In genomic region chr3:32882603-32883025, GRCh38 we compare ENCODE assay signal across 10 cellular contexts.
DNase-seq lines count a peak whose midpoint lies in the region; ATAC-seq and TF ChIP-seq lines count a peak whose summit lies in the region.
"Had no signal": no experiment of that assay in that cellular context is flagged by ENCODE, and none has a peak within 500 bp of the region (broad histone marks: within the 10 kb centered on the region; RNA-seq: fewer than 3 reads in every experiment).

No MANE protein-coding gene starts in this region.

- peak overlapping the region; percentile 77 for H3K27ac Mint-ChIP-seq in activated naive CD8-positive, alpha-beta T cell treated with anti-CD3 and anti-CD28 coated beads, Interleukin-2, amount 10 ng/mL, durations not matched to agents 7 days and 5 days

- peaks cover 9% of the 10 kb centered on the region for H3K27me3 Mint-ChIP-seq in activated naive CD8-positive, alpha-beta T cell treated with anti-CD3 and anti-CD28 coated beads, Interleukin-2, amount 10 ng/mL, durations not matched to agents 7 days and 5 days

- no peaks in the 10 kb centered on the region for H3K4me1 ChIP-seq in body of pancreas
- H3K4me1 ChIP-seq: left ventricle myocardium inferior had no signal

- peak overlapping the region; percentile 50 for H3K4me3 Mint-ChIP-seq in activated naive CD8-positive, alpha-beta T cell treated with anti-CD3 and anti-CD28 coated beads, Interleukin-2, amount 10 ng/mL, durations not matched to agents 7 days and 5 days

- peaks cover 6% of the 10 kb centered on the region for H3K9me3 Mint-ChIP-seq in activated naive CD8-positive, alpha-beta T cell treated with anti-CD3 and anti-CD28 coated beads, Interleukin-2, amount 10 ng/mL, durations not matched to agents 7 days and 5 days

- 69 to 80% methylated on average over 6 of the region's 6 CpGs for WGBS in body of pancreas, 2 donors

- H3K27me3 ChIP-seq in body of pancreas = no peaks in the 10 kb centered on the region

- H3K27ac ChIP-seq in body of pancreas = no peak overlapping the region
- H3K27ac ChIP-seq: left ventricle myocardium inferior had no signal

- POLR2A ChIA-PET in activated naive CD8-positive, alpha-beta T cell treated with anti-CD3 and anti-CD28 coated beads, Interleukin-2, amount 10 ng/mL, durations not matched to agents 7 days and 5 days (lab: Charles Lee) = interaction anchor here (0.7 to 1.1 kb wide), 2 partner anchors 198 to 416 kb away, joined by 3 to 4 read pairs; partner anchors contain the start of gene CNOT10

- H3K4me1 Mint-ChIP-seq in activated naive CD8-positive, alpha-beta T cell treated with anti-CD3 and anti-CD28 coated beads, Interleukin-2, amount 10 ng/mL, durations not matched to agents 7 days and 5 days = peaks cover 16% of the 10 kb centered on the region

- no peak overlapping the region for H3K4me3 ChIP-seq in body of pancreas
- H3K4me3 ChIP-seq: left ventricle myocardium inferior had no signal

- H3K36me3 Mint-ChIP-seq in activated naive CD8-positive, alpha-beta T cell treated with anti-CD3 and anti-CD28 coated beads, Interleukin-2, amount 10 ng/mL, durations not matched to agents 7 days and 5 days = peaks cover 8% of the 10 kb centered on the region

- TF ChIP-seq POLR2A in body of pancreas (IDR thresholded peaks at IDR 0.05) = no peak

- ATAC-seq in GM18867 (IDR thresholded peaks at IDR 0.05; ENCODE audit: unreplicated experiment) (peak; percentile 95), GM21381 (IDR thresholded peaks at IDR 0.05; ENCODE audit: unreplicated experiment) (peak; percentile 85), HG03103 (IDR thresholded peaks at IDR 0.05; ENCODE audit: low read depth, unreplicated experiment) (peak; percentile 87), body of pancreas (no peak)
- ATAC-seq in activated naive CD8-positive, alpha-beta T cell treated with anti-CD3 and anti-CD28 coated beads, Interleukin-2, amount 10 ng/mL, durations not matched to agents 7 days and 5 days (ENCODE audit: low read depth) = peak; percentile 95

- H3K36me3 ChIP-seq in body of pancreas (replicated peaks in 1 of 2; ENCODE audit: insufficient read depth in 1 of 2, low read depth in 2 of 2) = no peaks in the 10 kb centered on the region
- H3K36me3 ChIP-seq: left ventricle myocardium inferior had no signal

- no peak for TF ChIP-seq CTCF in body of pancreas (IDR thresholded peaks at IDR 0.05)

- intact Hi-C loops in body of pancreas (cut with DNase I) = no loop called here

- no peaks in the 10 kb centered on the region for H3K9me3 ChIP-seq in body of pancreas
- H3K9me3 ChIP-seq: left ventricle myocardium inferior had no signal

- DNase-seq in activated naive CD8-positive, alpha-beta T cell treated with anti-CD3 and anti-CD28 coated beads, Interleukin-2, amount 10 ng/mL, durations not matched to agents 7 days and 5 days = peak; percentile 35
- DNase-seq in KG1 (lab: John Stamatoyannopoulos, UW) = no peak
- DNase-seq in iPS-NIHi7 (ENCODE audit: extremely low spot score) = no peak
- no peak for DNase-seq in body of pancreas
- DNase-seq: activated effector memory CD4-positive, alpha-beta T cell treated with anti-CD3 and anti-CD28 coated beads, Interleukin-2, amount 50 U/mL, for 16 hours; left ventricle myocardium inferior; SIG-M5 had no signal
